ENCODE assay signal across 15 cellular contexts in the genomic region with DNA sequence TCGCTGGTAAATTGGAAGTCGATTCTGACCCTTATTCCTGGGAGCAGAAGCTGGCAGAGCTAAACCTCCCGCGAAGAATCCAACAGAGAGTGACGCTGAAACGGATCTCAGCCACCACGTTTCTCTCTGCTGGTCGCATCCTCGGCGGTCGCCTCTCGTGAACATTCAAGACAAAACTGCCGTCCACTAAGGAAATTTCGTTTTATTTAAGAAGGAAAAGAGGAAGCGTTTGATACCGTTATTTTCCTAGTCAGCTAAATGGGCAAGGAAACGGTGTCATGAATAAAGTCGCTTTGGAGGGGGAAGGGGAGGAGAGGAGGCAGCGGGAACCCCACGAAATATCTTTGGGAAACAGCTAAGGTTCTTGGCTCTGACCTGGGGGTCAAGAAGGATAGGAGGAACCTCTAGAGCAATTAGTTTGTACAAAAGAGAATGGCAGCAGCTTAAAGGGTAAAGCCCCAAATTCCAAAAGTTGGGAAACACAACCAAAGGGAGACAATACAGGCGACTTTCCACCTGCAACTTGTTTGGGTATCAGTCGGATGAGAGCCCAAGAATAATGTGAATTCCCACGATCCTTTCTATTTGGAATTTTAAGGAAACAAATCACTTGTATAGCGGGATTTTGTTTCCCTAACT. TPM values are rescaled to one million over a fixed set of nuclear protein-coding genes. Genes with fewer than 3 reads are reported as not detected.
DNase-seq lines count a peak whose midpoint lies in the region; ATAC-seq and TF ChIP-seq lines count a peak whose summit lies in the region.
"Had no signal": no experiment of that assay in that cellular context is flagged by ENCODE, and none has a peak within 500 bp of the region (broad histone marks: within the 10 kb centered on the region; RNA-seq: fewer than 3 reads in every experiment).

No MANE protein-coding gene starts in this region.

- in situ Hi-C loops in ACHN (cut with HindIII; ENCODE audit: low pct_ligation_motif_present, low pct_unique_long_range_greater_than_20kb, low sequenced_read_pairs): no loop called here

- H3K4me3 Mint-ChIP-seq in activated naive CD8-positive, alpha-beta T cell: peak overlapping the region; percentile 67
- no peak overlapping the region for H3K4me3 Mint-ChIP-seq in activated naive CD8-positive, alpha-beta T cell treated with anti-CD3 and anti-CD28 coated beads for 36 hours
- H3K4me3 Mint-ChIP-seq in activated B cell treated with CpG ODN at 0.5 μM for 24 hours: no peak overlapping the region
- peak overlapping the region; percentile 33 to 42 for H3K4me3 Mint-ChIP-seq in stimulated activated naive CD8-positive, alpha-beta T cell treated with anti-CD3 and anti-CD28 coated beads, Interleukin-15, amount 100 ng/mL, for 72 hours

- peaks cover 57% of the 10 kb centered on the region for H3K27me3 Mint-ChIP-seq in activated naive CD8-positive, alpha-beta T cell
- H3K27me3 Mint-ChIP-seq in activated naive CD8-positive, alpha-beta T cell treated with anti-CD3 and anti-CD28 coated beads for 36 hours: peaks cover 96% of the 10 kb centered on the region
- H3K27me3 Mint-ChIP-seq in activated B cell treated with CpG ODN at 0.5 μM for 24 hours: peaks cover 73% of the 10 kb centered on the region
- H3K27me3 Mint-ChIP-seq in stimulated activated naive CD8-positive, alpha-beta T cell treated with anti-CD3 and anti-CD28 coated beads, Interleukin-15, amount 100 ng/mL, for 72 hours: peaks cover 100% of the 10 kb centered on the region

- POLR2A ChIA-PET in activated B cell treated with CpG ODN at 0.5 μM for 24 hours (lab: Charles Lee): no interaction called here

- intact Hi-C loops in activated B cell treated with CpG ODN at 0.5 μM for 24 hours (cut with micrococcal nuclease): no loop called here

- no peak for ATAC-seq in activated B cell treated with CpG ODN at 0.5 μM for 24 hours (ENCODE audit: low read depth)
- ATAC-seq in stimulated activated naive CD8-positive, alpha-beta T cell treated with anti-CD3 and anti-CD28 coated beads, Interleukin-15, amount 100 ng/mL, for 72 hours: no peak
- no peak for ATAC-seq in GM21529 (IDR thresholded peaks at IDR 0.05; ENCODE audit: unreplicated experiment)

- no peaks in the 10 kb centered on the region for H3K9me3 Mint-ChIP-seq in activated naive CD8-positive, alpha-beta T cell (ENCODE audit: low read depth)
- H3K9me3 Mint-ChIP-seq in activated naive CD8-positive, alpha-beta T cell treated with anti-CD3 and anti-CD28 coated beads for 36 hours: no peaks in the 10 kb centered on the region
- no peaks in the 10 kb centered on the region for H3K9me3 Mint-ChIP-seq in activated B cell treated with CpG ODN at 0.5 μM for 24 hours
- no peaks in the 10 kb centered on the region for H3K9me3 Mint-ChIP-seq in stimulated activated naive CD8-positive, alpha-beta T cell treated with anti-CD3 and anti-CD28 coated beads, Interleukin-15, amount 100 ng/mL, for 72 hours
- H3K9me3 Mint-ChIP-seq: stimulated activated effector memory CD8-positive, alpha-beta T cell treated with anti-CD3 and anti-CD28 coated beads, Interleukin-12 subunit alpha, Interleukin-12 subunit beta, amount 100 ng/mL, for 72 hours had no signal

- H3K4me1 Mint-ChIP-seq in activated naive CD8-positive, alpha-beta T cell (ENCODE audit: low read depth): peaks cover 36% of the 10 kb centered on the region
- peaks cover 36% of the 10 kb centered on the region for H3K4me1 Mint-ChIP-seq in activated naive CD8-positive, alpha-beta T cell treated with anti-CD3 and anti-CD28 coated beads for 36 hours
- H3K4me1 Mint-ChIP-seq in activated B cell treated with CpG ODN at 0.5 μM for 24 hours: peaks cover 25% of the 10 kb centered on the region
- H3K4me1 Mint-ChIP-seq in stimulated activated naive CD8-positive, alpha-beta T cell treated with anti-CD3 and anti-CD28 coated beads, Interleukin-15, amount 100 ng/mL, for 72 hours: peaks cover 54% of the 10 kb centered on the region

- TF ChIP-seq CTCF in activated B cell treated with CpG ODN at 0.5 μM for 24 hours (IDR thresholded peaks at IDR 0.05): no peak
- TF ChIP-seq CTCF in fibroblast of the aortic adventitia (IDR thresholded peaks at IDR 0.05; ENCODE audit: insufficient read depth, low read length): no peak

- CTCF ChIA-PET in activated B cell treated with CpG ODN at 0.5 μM for 24 hours (lab: Charles Lee): no interaction called here

- H3K27ac Mint-ChIP-seq in activated naive CD8-positive, alpha-beta T cell: no peak overlapping the region
- H3K27ac Mint-ChIP-seq in activated naive CD8-positive, alpha-beta T cell treated with anti-CD3 and anti-CD28 coated beads for 36 hours: no peak overlapping the region
- peak overlapping the region; percentile 24 for H3K27ac Mint-ChIP-seq in activated B cell treated with CpG ODN at 0.5 μM for 24 hours
- no peak overlapping the region for H3K27ac Mint-ChIP-seq in stimulated activated naive CD8-positive, alpha-beta T cell treated with anti-CD3 and anti-CD28 coated beads, Interleukin-15, amount 100 ng/mL, for 72 hours
- H3K27ac Mint-ChIP-seq: stimulated activated effector memory CD8-positive, alpha-beta T cell treated with anti-CD3 and anti-CD28 coated beads, Interleukin-12 subunit alpha, Interleukin-12 subunit beta, amount 100 ng/mL, for 72 hours had no signal

- no peaks in the 10 kb centered on the region for H3K36me3 Mint-ChIP-seq in activated naive CD8-positive, alpha-beta T cell
- peaks cover 2% of the 10 kb centered on the region for H3K36me3 Mint-ChIP-seq in activated naive CD8-positive, alpha-beta T cell treated with anti-CD3 and anti-CD28 coated beads for 36 hours
- no peaks in the 10 kb centered on the region for H3K36me3 Mint-ChIP-seq in activated B cell treated with CpG ODN at 0.5 μM for 24 hours (ENCODE audit: low read depth)
- H3K36me3 Mint-ChIP-seq: stimulated activated effector memory CD8-positive, alpha-beta T cell treated with anti-CD3 and anti-CD28 coated beads, Interleukin-12 subunit alpha, Interleukin-12 subunit beta, amount 100 ng/mL, for 72 hours had no signal

- no peak overlapping the region for H3K4me3 ChIP-seq in fibroblast of the aortic adventitia (ENCODE audit: low read depth, low read length)
- H3K4me3 ChIP-seq: SJSA1 had no signal

- DNase-seq in activated naive CD8-positive, alpha-beta T cell treated with anti-CD3 and anti-CD28 coated beads for 36 hours: no peak
- DNase-seq in activated B cell treated with CpG ODN at 0.5 μM for 24 hours (no peak), fibroblast of the aortic adventitia (ENCODE audit: low read depth) (peak; percentile 37), ACHN (no peak), GDM1 (lab: John Stamatoyannopoulos, UW) (no peak)
- DNase-seq in stimulated activated naive CD8-positive, alpha-beta T cell treated with anti-CD3 and anti-CD28 coated beads, Interleukin-15, amount 100 ng/mL, for 72 hours: no peak
- DNase-seq: midbrain; NCI-H2171 treated with DMSO at 0.1 percent for 48 hours; stimulated activated CD4-positive, alpha-beta T cell treated with anti-CD3 and anti-CD28 coated beads, Interleukin-2, amount 100 ng/mL, for 48 hours had no signal

RNA-seq across cellular contexts. Expression of a gene that starts 2.0 kb away (rescaled TPM):
- not detected for total RNA-seq in activated naive CD8-positive, alpha-beta T cell treated with anti-CD3 and anti-CD28 coated beads for 36 hours
- total RNA-seq in activated B cell treated with CpG ODN at 0.5 μM for 24 hours (not detected in 2 replicates), fibroblast of the aortic adventitia (ENCODE audit: low replicate concordance) (not detected in 2 replicates)
- total RNA-seq: cerebellum, G401, SJSA1 had no signal

Comparison
In these comparisons a context has a peak if more than half of its experiments do, and no peak if none do; other contexts are left out.
1. H3K4me3 Mint-ChIP-seq: peak in activated naive CD8-positive, alpha-beta T cell (single experiment) and stimulated activated naive CD8-positive, alpha-beta T cell treated with anti-CD3 and anti-CD28 coated beads, Interleukin-15, amount 100 ng/mL, for 72 hours (2 of 2); none in activated naive CD8-positive, alpha-beta T cell treated with anti-CD3 and anti-CD28 coated beads for 36 hours (single experiment) and activated B cell treated with CpG ODN at 0.5 μM for 24 hours (single experiment).